Comparison of ENCODE assay signal across 14 cellular contexts in genomic region chr4:141645611-141646340, GRCh38. TPM values are rescaled to one million over a fixed set of nuclear protein-coding genes. Genes with fewer than 3 reads are reported as not detected.
DNase-seq lines count a peak whose midpoint lies in the region; ATAC-seq and TF ChIP-seq lines count a peak whose summit lies in the region.
"Had no signal": no experiment of that assay in that cellular context is flagged by ENCODE, and none has a peak within 500 bp of the region (broad histone marks: within the 10 kb centered on the region; RNA-seq: fewer than 3 reads in every experiment).

No MANE protein-coding gene starts in this region.

- H3K27me3 ChIP-seq in foreskin keratinocyte: no peaks in the 10 kb centered on the region
- H3K27me3 ChIP-seq in endodermal cell (ENCODE audit: control insufficient read depth, insufficient read depth, low read length, poor library complexity, severe bottlenecking): peaks cover 49% of the 10 kb centered on the region
- H3K27me3 ChIP-seq: esophagus squamous epithelium had no signal

- peak; percentile 59; the same call in 2 of the 3 replicates for ATAC-seq in SK-N-SH treated with all-trans-retinoic acid at 6 μM for 48 hours
- peak; percentile 41 for ATAC-seq in foreskin keratinocyte
- ATAC-seq in HG03039 (IDR thresholded peaks at IDR 0.05; ENCODE audit: unreplicated experiment): no peak
- ATAC-seq in GM18873 (IDR thresholded peaks at IDR 0.05; ENCODE audit: low FRiP score, unreplicated experiment): no peak
- ATAC-seq: T-helper 17 cell had no signal

- WGBS in endodermal cell (ENCODE audit: insufficient coverage in 1 of 2, insufficient read length in 1 of 2), 2 experiments: 93 to 100% methylated on average over 2 to 3 of the region's 3 CpGs

- H3K27ac ChIP-seq in foreskin keratinocyte (no peak overlapping the region), endodermal cell (ENCODE audit: low read depth, low read length) (no peak overlapping the region)
- H3K27ac ChIP-seq: esophagus squamous epithelium had no signal

- DNase-seq in ACHN: peak; percentile 83
- DNase-seq in HFFc6: peak; percentile 82
- DNase-seq in foreskin keratinocyte: peak; percentile 40 to 76
- DNase-seq in endodermal cell: no peak
- no peak for DNase-seq in stimulated activated CD4-positive, alpha-beta T cell treated with anti-CD3 and anti-CD28 coated beads, Interleukin-2, amount 100 ng/mL, for 24 hours
- DNase-seq: anterior cingulate cortex, esophagus squamous epithelium, H7, NCI-H187, posterior cingulate gyrus, T-helper 17 cell had no signal

- H3K4me1 ChIP-seq in foreskin keratinocyte (peaks cover 27% of the 10 kb centered on the region), endodermal cell (ENCODE audit: control insufficient read depth, insufficient read depth, low read length) (no peaks in the 10 kb centered on the region)

- no peaks in the 10 kb centered on the region for H3K36me3 ChIP-seq in endodermal cell (ENCODE audit: control insufficient read depth, insufficient read depth, low read length)
- H3K36me3 ChIP-seq: esophagus squamous epithelium had no signal

- H3K4me3 Mint-ChIP-seq in HFFc6: peak overlapping the region; percentile 58
- no peak overlapping the region for H3K4me3 Mint-ChIP-seq in endodermal cell
- H3K4me3 Mint-ChIP-seq: T-helper 17 cell had no signal

- H3K4me1 Mint-ChIP-seq in HFFc6 (ENCODE audit: low read depth) (peaks cover 77% of the 10 kb centered on the region), endodermal cell (no peaks in the 10 kb centered on the region)

- H3K9me3 Mint-ChIP-seq in HFFc6: no peaks in the 10 kb centered on the region
- no peaks in the 10 kb centered on the region for H3K9me3 Mint-ChIP-seq in endodermal cell

- no peaks in the 10 kb centered on the region for H3K9me3 ChIP-seq in endodermal cell (ENCODE audit: control insufficient read depth, low read length)
- H3K9me3 ChIP-seq: esophagus squamous epithelium had no signal

- in situ Hi-C loops in ACHN (cut with HindIII; ENCODE audit: low pct_ligation_motif_present, low pct_unique_long_range_greater_than_20kb, low sequenced_read_pairs): no loop called here

- H3K27me3 Mint-ChIP-seq in HFFc6 (ENCODE audit: insufficient read depth) (no peaks in the 10 kb centered on the region), endodermal cell (ENCODE audit: insufficient read depth) (no peaks in the 10 kb centered on the region)
- H3K27me3 Mint-ChIP-seq: T-helper 17 cell had no signal

- no peak overlapping the region for H3K4me3 ChIP-seq in endodermal cell (ENCODE audit: low read length)
- H3K4me3 ChIP-seq: esophagus squamous epithelium had no signal

- TF ChIP-seq CTCF in HFFc6 (IDR thresholded peaks at IDR 0.05) (no peak), foreskin keratinocyte (conservative IDR thresholded peaks at IDR 0.05) (no peak), endodermal cell (conservative IDR thresholded peaks at IDR 0.05) (no peak)

- no peak overlapping the region for H3K9ac ChIP-seq in endodermal cell (ENCODE audit: extremely low read depth, low read length, poor library complexity, severe bottlenecking)

- H3K27ac Mint-ChIP-seq in HFFc6 (peak overlapping the region; percentile 91), endodermal cell (no peak overlapping the region)
- H3K27ac Mint-ChIP-seq: T-helper 17 cell had no signal

- no peaks in the 10 kb centered on the region for H3K36me3 Mint-ChIP-seq in HFFc6 (ENCODE audit: low read depth)
- no peaks in the 10 kb centered on the region for H3K36me3 Mint-ChIP-seq in endodermal cell (ENCODE audit: low read depth)

TF ChIP-seq in SK-N-SH treated with all-trans-retinoic acid at 6 μM for 48 hours, 23 proteins besides CTCF, POLR2A, EP300 and RAD21:
- no peak for TF ChIP-seq ZNF565 (CRISPR knock-in tag; conservative IDR thresholded peaks at IDR 0.05; ENCODE audit: low read depth)
- no peak for TF ChIP-seq ISL1 (CRISPR knock-in tag; IDR thresholded peaks at IDR 0.05)
- TF ChIP-seq ARNTL (CRISPR knock-in tag; IDR thresholded peaks at IDR 0.05; ENCODE audit: borderline replicate concordance, low read depth): no peak
- TF ChIP-seq TSHZ2 (CRISPR knock-in tag; IDR thresholded peaks at IDR 0.05): no peak
- no peak for TF ChIP-seq RARB (CRISPR knock-in tag; IDR thresholded peaks at IDR 0.05)
- TF ChIP-seq TCF4 (CRISPR knock-in tag; IDR thresholded peaks at IDR 0.05; ENCODE audit: borderline replicate concordance): no peak
- TF ChIP-seq BACH2 (CRISPR knock-in tag; IDR thresholded peaks at IDR 0.05; ENCODE audit: borderline replicate concordance): no peak
- no peak for TF ChIP-seq ZFP30 (CRISPR knock-in tag; IDR thresholded peaks at IDR 0.05)
- TF ChIP-seq OSR1 (CRISPR knock-in tag; IDR thresholded peaks at IDR 0.05): no peak
- TF ChIP-seq ESRRG (CRISPR knock-in tag; IDR thresholded peaks at IDR 0.05): no peak
- TF ChIP-seq ZC3H10 (CRISPR knock-in tag; IDR thresholded peaks at IDR 0.05): no peak
- TF ChIP-seq ZNF70 (CRISPR knock-in tag; IDR thresholded peaks at IDR 0.05): no peak
- no peak for TF ChIP-seq POU6F1 (CRISPR knock-in tag; IDR thresholded peaks at IDR 0.05; ENCODE audit: borderline replicate concordance, low read depth)
- no peak for TF ChIP-seq ZFP3 (CRISPR knock-in tag; IDR thresholded peaks at IDR 0.05)
- no peak for TF ChIP-seq ZNF8 (CRISPR knock-in tag; IDR thresholded peaks at IDR 0.05)
- no peak for TF ChIP-seq PATZ1 (CRISPR knock-in tag; IDR thresholded peaks at IDR 0.05; ENCODE audit: borderline replicate concordance)
- TF ChIP-seq TOX (CRISPR knock-in tag; IDR thresholded peaks at IDR 0.05; ENCODE audit: borderline replicate concordance): no peak
- no peak for TF ChIP-seq SNAI2 (CRISPR knock-in tag; IDR thresholded peaks at IDR 0.05)
TF ChIP-seq in SK-N-SH treated with all-trans-retinoic acid at 6 μM for 48 hours: peak in this region for 0.

RNA-seq across cellular contexts. Expression of gene IL15, which starts 9.4 kb away (rescaled TPM):
- 1 to 10 TPM; 1.9 to 3.9 (median 3.4) TPM for total RNA-seq in HFFc6 (2021; fragmentation: NEBNext Ultra II Directional; extraction: Animal tissue kit (Norgen Biotek cat#: 25700))
- total RNA-seq in foreskin keratinocyte (0.78 and 1.4 TPM in 2 replicates), endodermal cell (under 1 TPM; 0.42 TPM)
- polyA plus RNA-seq in foreskin keratinocyte: 0.67 and 1.1 TPM in 2 replicates
- polyA plus RNA-seq in endodermal cell (2013, experiment 1 of 2): 0.53 TPM
- polyA plus RNA-seq in endodermal cell (2013, experiment 2 of 2): not detected

Comparison
In these comparisons a context has a peak if more than half of its experiments do, and no peak if none do; other contexts are left out.
1. DNase-seq: peak in ACHN (single experiment), HFFc6 (single experiment) and foreskin keratinocyte (2 of 2); none in endodermal cell (single experiment) and stimulated activated CD4-positive, alpha-beta T cell treated with anti-CD3 and anti-CD28 coated beads, Interleukin-2, amount 100 ng/mL, for 24 hours (0 of 2).
2. ATAC-seq: peak in SK-N-SH treated with all-trans-retinoic acid at 6 μM for 48 hours (single experiment) and foreskin keratinocyte (single experiment); none in HG03039 (single experiment) and GM18873 (single experiment).